29 cellular contexts compared by ENCODE assay signal in the genomic region with DNA sequence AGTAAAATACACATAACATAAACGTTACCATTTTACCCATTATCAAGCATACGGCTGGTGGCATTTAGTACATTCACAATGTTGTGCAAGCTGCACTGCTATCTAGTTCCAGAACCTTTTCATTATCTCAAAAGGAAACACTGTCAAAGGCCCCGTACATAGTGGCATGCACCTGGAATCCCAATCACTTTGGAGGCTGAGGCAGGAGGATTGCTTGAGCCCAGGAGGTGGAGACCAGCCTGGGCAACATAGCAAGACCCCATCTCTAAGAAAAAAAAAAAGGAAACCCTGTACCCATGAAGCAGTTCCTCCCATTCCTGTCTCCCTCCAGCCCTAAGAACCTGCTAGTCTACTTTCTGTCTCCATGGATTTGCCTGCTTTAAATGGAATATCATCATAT. TPM values are rescaled to one million over a fixed set of nuclear protein-coding genes. Genes with fewer than 3 reads are reported as not detected.
"Had no signal": no experiment of that assay in that cellular context is flagged by ENCODE, and none has a peak within 500 bp of the region (broad histone marks: within the 10 kb centered on the region; RNA-seq: fewer than 3 reads in every experiment).

No MANE protein-coding gene starts in this region.

- H3K36me3 Mint-ChIP-seq: activated naive CD4-positive, alpha-beta T cell treated with anti-CD3 and anti-CD28 coated beads, Interleukin-2, amount 50 U/mL, for 72 hours had no signal

- H3K4me1 ChIP-seq: breast epithelium had no signal

- H3K27me3 Mint-ChIP-seq: activated CD4-positive, alpha-beta T cell treated with anti-CD3 and anti-CD28 coated beads, Interleukin-2, amount 10 ng/mL, durations not matched to agents 7 days and 5 days had no signal

- H3K4me3 Mint-ChIP-seq: activated CD4-positive, alpha-beta T cell treated with anti-CD3 and anti-CD28 coated beads, Interleukin-2, amount 10 ng/mL, durations not matched to agents 7 days and 5 days; activated naive CD4-positive, alpha-beta T cell treated with anti-CD3 and anti-CD28 coated beads for 36 hours; activated T-cell treated with anti-CD3 and anti-CD28 coated beads, Interleukin-2, amount 50 U/mL, for 4 hours; activated T-helper 1 cell treated with anti-CD3 and anti-CD28 coated beads, Interleukin-12 subunit alpha, Interleukin-12 subunit beta, Interleukin-2, Interleukin-4 antibody, amounts not matched to agents 30 ng/mL and 10 ng/mL and 1 ng/mL, durations not matched to agents 14 hours and 24 hours and 36 hours had no signal

- H3K9me2 ChIP-seq: SK-N-SH had no signal

- H3K27me3 ChIP-seq: adrenal gland, body of pancreas, breast epithelium, Peyer's patch, SJSA1 had no signal

- H3K9ac ChIP-seq: SK-N-SH had no signal

- H3K9me3 ChIP-seq: adrenal gland, body of pancreas, breast epithelium, Peyer's patch, SJSA1, SK-N-SH had no signal

- H3K36me3 ChIP-seq: adrenal gland, breast epithelium, Peyer's patch, SJSA1 had no signal

- ATAC-seq: activated naive CD4-positive, alpha-beta T cell treated with anti-CD3 and anti-CD28 coated beads, Interleukin-2, amount 50 U/mL, for 72 hours; activated T-cell treated with anti-CD3 and anti-CD28 coated beads, Interleukin-2, amount 50 U/mL, for 4 hours; body of pancreas; PC-3 had no signal

- H3K27ac Mint-ChIP-seq: activated CD4-positive, alpha-beta T cell treated with anti-CD3 and anti-CD28 coated beads, Interleukin-2, amount 10 ng/mL, durations not matched to agents 7 days and 5 days; activated naive CD4-positive, alpha-beta T cell treated with anti-CD3 and anti-CD28 coated beads for 36 hours; activated T-helper 1 cell treated with anti-CD3 and anti-CD28 coated beads, Interleukin-12 subunit alpha, Interleukin-12 subunit beta, Interleukin-2, Interleukin-4 antibody, amounts not matched to agents 30 ng/mL and 10 ng/mL and 1 ng/mL, durations not matched to agents 14 hours and 24 hours and 36 hours had no signal

- DNase-seq: activated CD4-positive, alpha-beta T cell treated with anti-CD3 and anti-CD28 coated beads, Interleukin-2, amount 10 ng/mL, durations not matched to agents 7 days and 5 days; activated CD4-positive, alpha-beta T cell treated with anti-CD3 and anti-CD28 coated beads, Interleukin-2, amount 50 U/mL, for 48 hours; activated CD8-positive, alpha-beta memory T cell treated with anti-CD3 and anti-CD28 coated beads, Interleukin-2, amount 50 U/mL, for 4 hours; activated gamma-delta T cell treated with Interleukin-2 at 50 U/mL for 16 hours; activated naive CD4-positive, alpha-beta T cell treated with anti-CD3 and anti-CD28 coated beads for 36 hours; activated T-cell treated with anti-CD3 and anti-CD28 coated beads for 4 hours; activated T-cell treated with anti-CD3 and anti-CD28 coated beads, Interleukin-2, amount 50 U/mL, for 4 hours; adrenal gland; body of pancreas; NCI-H1092 treated with DMSO at 0.1 percent for 48 hours; NCI-H1417; NCI-H187 treated with DMSO at 0.1 percent for 48 hours; NCI-H2081 treated with DMSO at 0.1 percent for 48 hours; NCI-H226; NCI-H524 treated with DMSO at 0.1 percent for 48 hours; NCI-H748 treated with DMSO at 0.1 percent for 48 hours; NK-92 treated with Interleukin-12 subunit alpha and Interleukin-12 subunit beta, amount 100 ng/mL, for 24 hours; PC-3; RPMI8226; SHP77 treated with DMSO at 0.1 percent for 48 hours; SK-N-SH; T-helper 2 cell; T-helper 9 cell had no signal

- H3K27ac ChIP-seq: adrenal gland, body of pancreas, breast epithelium, Peyer's patch, SJSA1, VCaP had no signal

- H3K4me2 ChIP-seq: SK-N-SH had no signal

- H3K9me3 Mint-ChIP-seq: activated CD4-positive, alpha-beta T cell treated with anti-CD3 and anti-CD28 coated beads, Interleukin-2, amount 10 ng/mL, durations not matched to agents 7 days and 5 days; activated naive CD4-positive, alpha-beta T cell treated with anti-CD3 and anti-CD28 coated beads for 36 hours; activated naive CD4-positive, alpha-beta T cell treated with anti-CD3 and anti-CD28 coated beads, Interleukin-2, amount 50 U/mL, for 72 hours; activated T-cell treated with anti-CD3 and anti-CD28 coated beads, Interleukin-2, amount 50 U/mL, for 4 hours; activated T-helper 1 cell treated with anti-CD3 and anti-CD28 coated beads, Interleukin-12 subunit alpha, Interleukin-12 subunit beta, Interleukin-2, Interleukin-4 antibody, amounts not matched to agents 30 ng/mL and 10 ng/mL and 1 ng/mL, durations not matched to agents 14 hours and 24 hours and 36 hours had no signal

- H3K4me3 ChIP-seq: adrenal gland, body of pancreas, breast epithelium, Peyer's patch, SJSA1 had no signal

RNA-seq across cellular contexts. Expression of a gene that starts 7.4 kb away (rescaled TPM):
- total RNA-seq: SJSA1 had no signal
